ENCODE assay signal across 12 cellular contexts in genomic region chr15:60093273-60094067, GRCh38.
DNase-seq lines count a peak whose midpoint lies in the region; ATAC-seq and TF ChIP-seq lines count a peak whose summit lies in the region.
"Had no signal": no experiment of that assay in that cellular context is flagged by ENCODE, and none has a peak within 500 bp of the region (broad histone marks: within the 10 kb centered on the region; RNA-seq: fewer than 3 reads in every experiment).

No MANE protein-coding gene starts in this region.

- DNase-seq in HEK293T (ENCODE audit: extremely low spot score) (no peak), NCI-H446 treated with DMSO at 0.1 percent for 48 hours (lab: John Stamatoyannopoulos, UW) (peak; percentile 29), renal cortical epithelial cell (ENCODE audit: low read depth) (peak; percentile 91), AG20443 (ENCODE audit: low spot score) (no peak)
- DNase-seq in activated naive CD4-positive, alpha-beta T cell treated with anti-CD3 and anti-CD28 coated beads, Interleukin-2, amount 50 U/mL, for 16 hours, result no peak
- DNase-seq: activated naive CD8-positive, alpha-beta T cell treated with anti-CD3 and anti-CD28 coated beads, Interleukin-2, amount 50 U/mL, for 24 hours; activated T-cell treated with anti-CD3 and anti-CD28 coated beads, Interleukin-2, amount 50 U/mL, for 48 hours; effector memory CD8-positive, alpha-beta T cell; stimulated activated naive CD8-positive, alpha-beta T cell treated with anti-CD3 and anti-CD28 coated beads, Interleukin-15, Interleukin-2, amounts not matched to agents 100 U/mL and 50 U/mL, for 24 hours had no signal

- POLR2A ChIA-PET in HEK293T (lab: Yijun Ruan, JAX), result interaction anchor here (1.2 kb wide), 1 partner anchor 9 kb away, joined by 3 read pairs; no protein-coding TSS in a partner anchor

- CTCF ChIA-PET in HEK293T (lab: Yijun Ruan, JAX), result no interaction called here

- ATAC-seq in esophagus mucosa (peak; percentile 37), HG03039 (IDR thresholded peaks at IDR 0.05; ENCODE audit: unreplicated experiment) (no peak)
- ATAC-seq: activated naive CD8-positive, alpha-beta T cell treated with anti-CD3 and anti-CD28 coated beads, Interleukin-2, amount 50 U/mL, for 24 hours; effector memory CD8-positive, alpha-beta T cell; gastroesophageal sphincter; stimulated activated naive CD8-positive, alpha-beta T cell treated with anti-CD3 and anti-CD28 coated beads, Interleukin-15, Interleukin-2, amounts not matched to agents 100 U/mL and 50 U/mL, for 24 hours had no signal

TF ChIP-seq in HEK293T, 16 proteins besides CTCF, POLR2A, EP300 and RAD21:
- no peak for TF ChIP-seq FOXM1 (IDR thresholded peaks at IDR 0.05; ENCODE audit: borderline replicate concordance)
- peak; percentile 37; the same call in 1 of the 2 replicates for TF ChIP-seq PKNOX1 (IDR thresholded peaks at IDR 0.05)
- TF ChIP-seq L3MBTL2 (conservative IDR thresholded peaks at IDR 0.05), result no peak
- no peak for TF ChIP-seq NFRKB (IDR thresholded peaks at IDR 0.05)
- TF ChIP-seq HDGF (IDR thresholded peaks at IDR 0.05; ENCODE audit: borderline replicate concordance), result no peak
- TF ChIP-seq TARDBP (IDR thresholded peaks at IDR 0.05), result no peak

Comparison
In these comparisons a context has a peak if more than half of its experiments do, and no peak if none do; other contexts are left out.
1. DNase-seq: peak in NCI-H446 treated with DMSO at 0.1 percent for 48 hours (single experiment) and renal cortical epithelial cell (single experiment); none in HEK293T (single experiment), AG20443 (single experiment) and activated naive CD4-positive, alpha-beta T cell treated with anti-CD3 and anti-CD28 coated beads, Interleukin-2, amount 50 U/mL, for 16 hours (single experiment).